ENCODE assay signal across 1 cellular context in the genomic region with DNA sequence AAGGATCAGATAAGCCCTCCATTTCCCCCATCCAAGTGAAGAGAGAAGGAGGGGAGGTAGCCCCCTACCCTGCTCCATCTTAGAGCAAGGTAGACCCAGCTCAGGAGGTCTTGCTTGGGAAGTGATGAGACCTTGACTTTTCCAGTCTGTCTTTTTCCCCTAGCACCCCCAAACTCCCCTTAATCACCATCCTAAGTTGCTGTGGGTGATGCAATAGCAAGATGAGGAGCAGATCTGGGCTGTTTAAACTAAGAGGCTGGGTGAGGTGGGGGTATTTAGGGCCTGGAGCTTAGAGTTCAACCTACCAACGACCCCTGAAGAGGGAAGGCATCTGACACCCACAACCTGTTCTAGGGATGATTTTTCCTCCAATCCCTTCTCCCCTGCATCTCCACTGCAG.
TF ChIP-seq lines count a peak whose summit lies in the region.

No MANE protein-coding gene starts in this region.

TF ChIP-seq in GM23338, 12 proteins besides CTCF, POLR2A, EP300 and RAD21:
- TF ChIP-seq, protein P1, sequence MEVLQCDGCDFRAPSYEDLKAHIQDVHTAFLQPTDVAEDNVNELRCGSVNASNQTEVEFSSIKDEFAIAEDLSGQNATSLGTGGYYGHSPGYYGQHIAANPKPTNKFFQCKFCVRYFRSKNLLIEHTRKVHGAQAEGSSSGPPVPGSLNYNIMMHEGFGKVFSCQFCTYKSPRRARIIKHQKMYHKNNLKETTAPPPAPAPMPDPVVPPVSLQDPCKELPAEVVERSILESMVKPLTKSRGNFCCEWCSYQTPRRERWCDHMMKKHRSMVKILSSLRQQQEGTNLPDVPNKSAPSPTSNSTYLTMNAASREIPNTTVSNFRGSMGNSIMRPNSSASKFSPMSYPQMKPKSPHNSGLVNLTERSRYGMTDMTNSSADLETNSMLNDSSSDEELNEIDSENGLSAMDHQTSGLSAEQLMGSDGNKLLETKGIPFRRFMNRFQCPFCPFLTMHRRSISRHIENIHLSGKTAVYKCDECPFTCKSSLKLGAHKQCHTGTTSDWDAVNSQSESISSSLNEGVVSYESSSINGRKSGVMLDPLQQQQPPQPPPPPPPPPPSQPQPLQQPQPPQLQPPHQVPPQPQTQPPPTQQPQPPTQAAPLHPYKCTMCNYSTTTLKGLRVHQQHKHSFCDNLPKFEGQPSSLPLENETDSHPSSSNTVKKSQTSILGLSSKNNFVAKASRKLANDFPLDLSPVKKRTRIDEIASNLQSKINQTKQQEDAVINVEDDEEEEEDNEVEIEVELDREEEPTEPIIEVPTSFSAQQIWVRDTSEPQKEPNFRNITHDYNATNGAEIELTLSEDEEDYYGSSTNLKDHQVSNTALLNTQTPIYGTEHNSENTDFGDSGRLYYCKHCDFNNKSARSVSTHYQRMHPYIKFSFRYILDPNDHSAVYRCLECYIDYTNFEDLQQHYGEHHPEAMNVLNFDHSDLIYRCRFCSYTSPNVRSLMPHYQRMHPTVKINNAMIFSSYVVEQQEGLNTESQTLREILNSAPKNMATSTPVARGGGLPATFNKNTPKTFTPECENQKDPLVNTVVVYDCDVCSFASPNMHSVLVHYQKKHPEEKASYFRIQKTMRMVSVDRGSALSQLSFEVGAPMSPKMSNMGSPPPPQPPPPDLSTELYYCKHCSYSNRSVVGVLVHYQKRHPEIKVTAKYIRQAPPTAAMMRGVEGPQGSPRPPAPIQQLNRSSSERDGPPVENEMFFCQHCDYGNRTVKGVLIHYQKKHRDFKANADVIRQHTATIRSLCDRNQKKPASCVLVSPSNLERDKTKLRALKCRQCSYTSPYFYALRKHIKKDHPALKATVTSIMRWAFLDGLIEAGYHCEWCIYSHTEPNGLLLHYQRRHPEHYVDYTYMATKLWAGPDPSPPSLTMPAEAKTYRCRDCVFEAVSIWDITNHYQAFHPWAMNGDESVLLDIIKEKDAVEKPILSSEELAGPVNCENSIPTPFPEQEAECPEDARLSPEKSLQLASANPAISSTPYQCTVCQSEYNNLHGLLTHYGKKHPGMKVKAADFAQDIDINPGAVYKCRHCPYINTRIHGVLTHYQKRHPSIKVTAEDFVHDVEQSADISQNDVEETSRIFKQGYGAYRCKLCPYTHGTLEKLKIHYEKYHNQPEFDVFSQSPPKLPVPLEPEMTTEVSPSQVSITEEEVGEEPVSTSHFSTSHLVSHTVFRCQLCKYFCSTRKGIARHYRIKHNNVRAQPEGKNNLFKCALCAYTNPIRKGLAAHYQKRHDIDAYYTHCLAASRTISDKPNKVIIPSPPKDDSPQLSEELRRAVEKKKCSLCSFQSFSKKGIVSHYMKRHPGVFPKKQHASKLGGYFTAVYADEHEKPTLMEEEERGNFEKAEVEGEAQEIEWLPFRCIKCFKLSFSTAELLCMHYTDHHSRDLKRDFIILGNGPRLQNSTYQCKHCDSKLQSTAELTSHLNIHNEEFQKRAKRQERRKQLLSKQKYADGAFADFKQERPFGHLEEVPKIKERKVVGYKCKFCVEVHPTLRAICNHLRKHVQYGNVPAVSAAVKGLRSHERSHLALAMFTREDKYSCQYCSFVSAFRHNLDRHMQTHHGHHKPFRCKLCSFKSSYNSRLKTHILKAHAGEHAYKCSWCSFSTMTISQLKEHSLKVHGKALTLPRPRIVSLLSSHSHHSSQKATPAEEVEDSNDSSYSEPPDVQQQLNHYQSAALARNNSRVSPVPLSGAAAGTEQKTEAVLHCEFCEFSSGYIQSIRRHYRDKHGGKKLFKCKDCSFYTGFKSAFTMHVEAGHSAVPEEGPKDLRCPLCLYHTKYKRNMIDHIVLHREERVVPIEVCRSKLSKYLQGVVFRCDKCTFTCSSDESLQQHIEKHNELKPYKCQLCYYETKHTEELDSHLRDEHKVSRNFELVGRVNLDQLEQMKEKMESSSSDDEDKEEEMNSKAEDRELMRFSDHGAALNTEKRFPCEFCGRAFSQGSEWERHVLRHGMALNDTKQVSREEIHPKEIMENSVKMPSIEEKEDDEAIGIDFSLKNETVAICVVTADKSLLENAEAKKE (CRISPR knock-in tag; IDR thresholded peaks at IDR 0.05), result no peak
